22 cellular contexts compared by ENCODE assay signal in genomic region chr9:20528253-20528652, GRCh38.
A peak's percentile ranks its signal among the peaks of the same experiment; 100 is the strongest.
DNase-seq lines count a peak whose midpoint lies in the region; ATAC-seq and TF ChIP-seq lines count a peak whose summit lies in the region.
"Had no signal": no experiment of that assay in that cellular context is flagged by ENCODE, and none has a peak within 500 bp of the region (broad histone marks: within the 10 kb centered on the region; RNA-seq: fewer than 3 reads in every experiment).

No MANE protein-coding gene starts in this region.

- H3K36me3 ChIP-seq in CD8-positive, alpha-beta T cell (ENCODE audit: insufficient read depth, low read length), result no peaks in the 10 kb centered on the region
- H3K36me3 ChIP-seq: HAP-1 had no signal

- CTCF ChIA-PET in CD8-positive, alpha-beta T cell (lab: Charles Lee), result no interaction called here

- peaks cover 14% of the 10 kb centered on the region for H3K36me3 Mint-ChIP-seq in activated CD4-positive, alpha-beta T cell treated with anti-CD3 and anti-CD28 coated beads, Interleukin-2, amount 10 ng/mL, durations not matched to agents 24 days and 14 days (ENCODE audit: low read depth)
- H3K36me3 Mint-ChIP-seq in CD8-positive, alpha-beta T cell, result no peaks in the 10 kb centered on the region
- no peaks in the 10 kb centered on the region for H3K36me3 Mint-ChIP-seq in T-helper 17 cell (ENCODE audit: low read depth)
- peaks cover 0 to 2% (median 0%) of the 10 kb centered on the region in 3 donors for H3K36me3 Mint-ChIP-seq in naive thymus-derived CD8-positive, alpha-beta T cell

- H3K9me3 ChIP-seq in CD8-positive, alpha-beta T cell (ENCODE audit: low read length), result no peaks in the 10 kb centered on the region
- no peaks in the 10 kb centered on the region for H3K9me3 ChIP-seq in T-helper 17 cell (ENCODE audit: control insufficient read depth, low read length, poor library complexity, severe bottlenecking)
- H3K9me3 ChIP-seq: HAP-1 had no signal

- H3K4me1 ChIP-seq in CD8-positive, alpha-beta T cell (ENCODE audit: insufficient read depth, low read length), result peaks cover 38% of the 10 kb centered on the region
- H3K4me1 ChIP-seq: HAP-1 had no signal

- POLR2A ChIA-PET in CD8-positive, alpha-beta T cell (lab: Charles Lee), result no interaction called here
- POLR2A ChIA-PET in naive thymus-derived CD8-positive, alpha-beta T cell (lab: Charles Lee), result no interaction called here

- no peak overlapping the region for H3K27ac ChIP-seq in CD8-positive, alpha-beta T cell (ENCODE audit: low read depth, low read length)
- H3K27ac ChIP-seq: 22Rv1, C4-2B, HL-60 had no signal

- ATAC-seq in CD8-positive, alpha-beta T cell, result no peak
- ATAC-seq in T-helper 17 cell, result no peak
- ATAC-seq in naive thymus-derived CD8-positive, alpha-beta T cell, result peak in 1 of 2 donors; percentile 39

- H3K27me3 Mint-ChIP-seq in activated CD4-positive, alpha-beta T cell treated with anti-CD3 and anti-CD28 coated beads, Interleukin-2, amount 10 ng/mL, durations not matched to agents 24 days and 14 days, result no peaks in the 10 kb centered on the region
- H3K27me3 Mint-ChIP-seq in CD8-positive, alpha-beta T cell (ENCODE audit: low read depth), result no peaks in the 10 kb centered on the region
- no peaks in the 10 kb centered on the region for H3K27me3 Mint-ChIP-seq in T-helper 17 cell
- H3K27me3 Mint-ChIP-seq in naive thymus-derived CD8-positive, alpha-beta T cell, result no peaks in the 10 kb centered on the region

- no peak for TF ChIP-seq CTCF in CD8-positive, alpha-beta T cell (IDR thresholded peaks at IDR 0.05)

- H3K4me1 Mint-ChIP-seq in activated CD4-positive, alpha-beta T cell treated with anti-CD3 and anti-CD28 coated beads, Interleukin-2, amount 10 ng/mL, durations not matched to agents 24 days and 14 days, result peaks cover 65% of the 10 kb centered on the region
- H3K4me1 Mint-ChIP-seq in CD8-positive, alpha-beta T cell (ENCODE audit: low read depth), result peaks cover 81% of the 10 kb centered on the region
- H3K4me1 Mint-ChIP-seq in T-helper 17 cell, result peaks cover 52% of the 10 kb centered on the region
- H3K4me1 Mint-ChIP-seq in naive thymus-derived CD8-positive, alpha-beta T cell, result peaks cover 39 to 81% (median 73%) of the 10 kb centered on the region in 4 donors

- DNase-seq in activated CD4-positive, alpha-beta T cell treated with anti-CD3 and anti-CD28 coated beads, Interleukin-2, amount 10 ng/mL, durations not matched to agents 24 days and 14 days, result peak; percentile 68
- no peak for DNase-seq in activated CD4-positive, alpha-beta T cell treated with anti-CD3 and anti-CD28 coated beads for 4 hours
- DNase-seq in CD8-positive, alpha-beta T cell, result no peak
- no peak for DNase-seq in T-helper 17 cell
- no peak for DNase-seq in naive thymus-derived CD8-positive, alpha-beta T cell
- no peak for DNase-seq in activated T-cell treated with anti-CD3 and anti-CD28 coated beads, Interleukin-2, amount 50 U/mL, for 48 hours
- no peak for DNase-seq in NCI-H1417 (lab: John Stamatoyannopoulos, UW)
- no peak for DNase-seq in NCI-H345 treated with DMSO at 0.1 percent for 48 hours (lab: John Stamatoyannopoulos, UW; ENCODE audit: unreplicated experiment)
- DNase-seq: AML-193, COR-L47, GDM1, IMR-90, Karpas-422, NCI-H1092 treated with DMSO at 0.1 percent for 48 hours, NCI-H2081 treated with DMSO at 0.1 percent for 48 hours, NCI-H748 treated with DMSO at 0.1 percent for 48 hours, OCI-M1, Right ventricle myocardium superior had no signal

- intact Hi-C loops in activated CD4-positive, alpha-beta T cell treated with anti-CD3 and anti-CD28 coated beads, Interleukin-2, amount 10 ng/mL, durations not matched to agents 24 days and 14 days (cut with micrococcal nuclease), result no loop called here
- intact Hi-C loops in CD8-positive, alpha-beta T cell (cut with DNase I, micrococcal nuclease), result no loop called here

- H3K4me3 Mint-ChIP-seq in activated CD4-positive, alpha-beta T cell treated with anti-CD3 and anti-CD28 coated beads, Interleukin-2, amount 10 ng/mL, durations not matched to agents 24 days and 14 days, result peak overlapping the region; percentile 45
- no peak overlapping the region for H3K4me3 Mint-ChIP-seq in CD8-positive, alpha-beta T cell
- H3K4me3 Mint-ChIP-seq in T-helper 17 cell, result no peak overlapping the region
- peak overlapping the region in 4 of 10 donors; percentile 5 to 36 (median 23) for H3K4me3 Mint-ChIP-seq in naive thymus-derived CD8-positive, alpha-beta T cell

- H3K4me3 ChIP-seq in CD8-positive, alpha-beta T cell (ENCODE audit: low read depth, low read length), result no peak overlapping the region
- H3K4me3 ChIP-seq: HAP-1 had no signal

- H3K27me3 ChIP-seq in CD8-positive, alpha-beta T cell (ENCODE audit: insufficient read depth, low read length), result no peaks in the 10 kb centered on the region

- no peaks in the 10 kb centered on the region for H3K9me3 Mint-ChIP-seq in activated CD4-positive, alpha-beta T cell treated with anti-CD3 and anti-CD28 coated beads, Interleukin-2, amount 10 ng/mL, durations not matched to agents 24 days and 14 days
- H3K9me3 Mint-ChIP-seq in CD8-positive, alpha-beta T cell, result no peaks in the 10 kb centered on the region
- H3K9me3 Mint-ChIP-seq in naive thymus-derived CD8-positive, alpha-beta T cell, result no peaks in the 10 kb centered on the region

- H3K27ac Mint-ChIP-seq in activated CD4-positive, alpha-beta T cell treated with anti-CD3 and anti-CD28 coated beads, Interleukin-2, amount 10 ng/mL, durations not matched to agents 24 days and 14 days, result peak overlapping the region; percentile 47
- H3K27ac Mint-ChIP-seq in CD8-positive, alpha-beta T cell, result peak overlapping the region; percentile 30
- peak overlapping the region; percentile 6 for H3K27ac Mint-ChIP-seq in T-helper 17 cell
- H3K27ac Mint-ChIP-seq in naive thymus-derived CD8-positive, alpha-beta T cell, result peak overlapping the region in 8 of 10 donors; percentile 11 to 67 (median 42)
